Comparison of ENCODE assay signal across 10 cellular contexts in the genomic region with DNA sequence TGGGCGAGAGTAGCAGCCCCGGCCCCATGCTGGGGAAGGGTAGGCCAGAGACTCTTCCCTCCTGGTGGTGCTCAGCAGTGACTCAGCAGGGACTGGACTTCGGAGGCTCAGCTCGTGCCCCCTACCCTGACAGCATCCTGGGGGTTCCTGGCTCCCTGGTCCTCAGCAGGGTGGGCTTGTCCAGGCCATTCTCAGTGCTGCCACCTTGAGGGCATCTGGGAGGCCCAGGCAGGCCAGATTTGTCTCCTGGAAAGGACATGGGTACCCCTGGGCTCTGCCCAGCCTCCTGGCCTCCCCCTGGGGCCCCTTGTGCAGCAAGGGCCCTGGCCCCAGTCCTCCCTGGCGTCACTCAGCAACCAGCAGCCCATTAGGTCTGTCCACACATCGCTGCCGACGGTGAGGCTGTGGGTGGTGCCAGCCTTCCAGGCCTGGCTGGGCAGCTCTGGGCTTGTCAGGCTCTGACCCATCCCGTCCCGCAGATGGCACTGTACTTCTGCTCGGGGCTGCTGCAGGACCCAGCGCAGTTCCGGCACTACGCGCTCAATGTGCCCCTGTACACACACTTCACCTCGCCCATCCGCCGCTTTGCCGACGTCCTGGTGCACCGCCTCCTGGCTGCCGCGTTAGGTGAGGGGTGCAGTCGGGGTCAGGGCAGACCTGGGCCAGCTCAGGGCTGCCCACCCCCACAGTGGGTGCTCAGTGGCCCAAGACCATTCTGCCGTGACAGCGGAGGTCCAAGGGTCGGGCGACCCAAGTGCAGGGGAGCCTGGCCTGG. TPM values are rescaled to one million over a fixed set of nuclear protein-coding genes. Genes with fewer than 3 reads are reported as not detected.
A peak's percentile ranks its signal among the peaks of the same experiment; 100 is the strongest.
DNase-seq lines count a peak whose midpoint lies in the region; ATAC-seq and TF ChIP-seq lines count a peak whose summit lies in the region.
"Had no signal": no experiment of that assay in that cellular context is flagged by ENCODE, and none has a peak within 500 bp of the region (broad histone marks: within the 10 kb centered on the region; RNA-seq: fewer than 3 reads in every experiment).

No MANE protein-coding gene starts in this region.

- no peaks in the 10 kb centered on the region for H3K4me1 Mint-ChIP-seq in activated CD8-positive, alpha-beta T cell treated with anti-CD3 and anti-CD28 coated beads for 36 hours (ENCODE audit: low read depth)
- H3K4me1 Mint-ChIP-seq in activated CD8-positive, alpha-beta T cell treated with anti-CD3 and anti-CD28 coated beads, Interleukin-2, amount 10 ng/mL, durations not matched to agents 7 days and 5 days (ENCODE audit: low read depth), result peaks cover under 1% of the 10 kb centered on the region

- no peak overlapping the region for H3K9ac ChIP-seq in OCI-LY1 (ENCODE audit: low read length)

- intact Hi-C loops in activated CD8-positive, alpha-beta T cell treated with anti-CD3 and anti-CD28 coated beads for 36 hours (cut with micrococcal nuclease), result no loop called here
- intact Hi-C loops in sciatic nerve (cut with DNase I), result no loop called here

- no peak overlapping the region for H3K27ac ChIP-seq in OCI-LY1 (ENCODE audit: low read depth, low read length, poor library complexity, severe bottlenecking)

- H3K4me1 ChIP-seq in OCI-LY1 (ENCODE audit: insufficient read depth, low read length, severe bottlenecking), result no peaks in the 10 kb centered on the region

- H3K27ac Mint-ChIP-seq in activated CD8-positive, alpha-beta T cell treated with anti-CD3 and anti-CD28 coated beads for 36 hours, result no peak overlapping the region
- no peak overlapping the region for H3K27ac Mint-ChIP-seq in activated CD8-positive, alpha-beta T cell treated with anti-CD3 and anti-CD28 coated beads, Interleukin-2, amount 10 ng/mL, durations not matched to agents 7 days and 5 days
- H3K27ac Mint-ChIP-seq: CD4-positive, alpha-beta T cell had no signal

- H3K79me2 ChIP-seq in OCI-LY1 (ENCODE audit: insufficient read depth, low read length), result no peaks in the 10 kb centered on the region

- no peak overlapping the region for H3K4me3 Mint-ChIP-seq in activated CD8-positive, alpha-beta T cell treated with anti-CD3 and anti-CD28 coated beads for 36 hours
- no peak overlapping the region for H3K4me3 Mint-ChIP-seq in activated CD8-positive, alpha-beta T cell treated with anti-CD3 and anti-CD28 coated beads, Interleukin-2, amount 10 ng/mL, durations not matched to agents 7 days and 5 days
- H3K4me3 Mint-ChIP-seq: CD4-positive, alpha-beta T cell had no signal

- H3K9me3 Mint-ChIP-seq in activated CD8-positive, alpha-beta T cell treated with anti-CD3 and anti-CD28 coated beads for 36 hours, result no peaks in the 10 kb centered on the region
- no peaks in the 10 kb centered on the region for H3K9me3 Mint-ChIP-seq in activated CD8-positive, alpha-beta T cell treated with anti-CD3 and anti-CD28 coated beads, Interleukin-2, amount 10 ng/mL, durations not matched to agents 7 days and 5 days (ENCODE audit: insufficient read depth)
- H3K9me3 Mint-ChIP-seq: CD4-positive, alpha-beta T cell had no signal

- H4K20me1 ChIP-seq in OCI-LY1 (ENCODE audit: insufficient read depth, low read length), result no peaks in the 10 kb centered on the region

- no peak overlapping the region for H2AFZ ChIP-seq in OCI-LY1 (ENCODE audit: low read length)

- ATAC-seq in activated CD8-positive, alpha-beta T cell treated with anti-CD3 and anti-CD28 coated beads for 36 hours, result no peak
- ATAC-seq in activated CD8-positive, alpha-beta T cell treated with anti-CD3 and anti-CD28 coated beads, Interleukin-2, amount 10 ng/mL, durations not matched to agents 7 days and 5 days, result no peak
- ATAC-seq in sciatic nerve (no peak), GM21529 (IDR thresholded peaks at IDR 0.05; ENCODE audit: unreplicated experiment) (no peak), HG03460 (IDR thresholded peaks at IDR 0.05; ENCODE audit: unreplicated experiment) (no peak)

- POLR2A ChIA-PET in activated CD8-positive, alpha-beta T cell treated with anti-CD3 and anti-CD28 coated beads for 36 hours (lab: Charles Lee), result interaction anchor here (0.5 kb wide), 1 partner anchor 411 kb away, joined by 3 read pairs; no protein-coding TSS in a partner anchor
- POLR2A ChIA-PET in activated CD8-positive, alpha-beta T cell treated with anti-CD3 and anti-CD28 coated beads, Interleukin-2, amount 10 ng/mL, durations not matched to agents 7 days and 5 days (lab: Charles Lee), result interaction anchor here (1.4 kb wide), 1 partner anchor 24 kb away, joined by 3 read pairs; no protein-coding TSS in a partner anchor

- no peak overlapping the region for H3K4me3 ChIP-seq in OCI-LY1 (ENCODE audit: low read depth, low read length, poor library complexity, severe bottlenecking)
- no peak overlapping the region for H3K4me3 ChIP-seq in fibroblast of pulmonary artery (replicated peaks; ENCODE audit: low read depth, low read length)

- H3K27me3 Mint-ChIP-seq in activated CD8-positive, alpha-beta T cell treated with anti-CD3 and anti-CD28 coated beads for 36 hours, result no peaks in the 10 kb centered on the region
- no peaks in the 10 kb centered on the region for H3K27me3 Mint-ChIP-seq in activated CD8-positive, alpha-beta T cell treated with anti-CD3 and anti-CD28 coated beads, Interleukin-2, amount 10 ng/mL, durations not matched to agents 7 days and 5 days (ENCODE audit: low read depth)
- H3K27me3 Mint-ChIP-seq: CD4-positive, alpha-beta T cell had no signal

- H3K4me2 ChIP-seq in OCI-LY1 (ENCODE audit: low read length), result no peak overlapping the region

- no peaks in the 10 kb centered on the region for H3K9me2 ChIP-seq in OCI-LY1 (ENCODE audit: low read depth, low read length)

- no peaks in the 10 kb centered on the region for H3K9me3 ChIP-seq in OCI-LY1 (ENCODE audit: low read length)

- DNase-seq in activated CD8-positive, alpha-beta T cell treated with anti-CD3 and anti-CD28 coated beads for 36 hours, result no peak
- DNase-seq in activated CD8-positive, alpha-beta T cell treated with anti-CD3 and anti-CD28 coated beads, Interleukin-2, amount 10 ng/mL, durations not matched to agents 7 days and 5 days, result no peak
- DNase-seq in fibroblast of pulmonary artery (ENCODE audit: low read depth) (no peak), sciatic nerve (ENCODE audit: low spot score) (peak; percentile 56), inferior parietal cortex (ENCODE audit: extremely low spot score) (no peak)
- DNase-seq: NCI-H1417 treated with DMSO at 0.1 percent for 48 hours had no signal

- H3K27me3 ChIP-seq in OCI-LY1 (ENCODE audit: insufficient read depth, low read length), result no peaks in the 10 kb centered on the region

- no peaks in the 10 kb centered on the region for H3K36me3 Mint-ChIP-seq in activated CD8-positive, alpha-beta T cell treated with anti-CD3 and anti-CD28 coated beads for 36 hours (ENCODE audit: low read depth)
- H3K36me3 Mint-ChIP-seq in activated CD8-positive, alpha-beta T cell treated with anti-CD3 and anti-CD28 coated beads, Interleukin-2, amount 10 ng/mL, durations not matched to agents 7 days and 5 days (ENCODE audit: low read depth), result no peaks in the 10 kb centered on the region

- no peaks in the 10 kb centered on the region for H3K36me3 ChIP-seq in OCI-LY1 (ENCODE audit: insufficient read depth, low read length)

- peak; percentile 10 for TF ChIP-seq CTCF in activated CD8-positive, alpha-beta T cell treated with anti-CD3 and anti-CD28 coated beads for 36 hours (IDR thresholded peaks at IDR 0.05)
- TF ChIP-seq CTCF in OCI-LY1 (IDR thresholded peaks at IDR 0.05; ENCODE audit: low read length) (peak; percentile 65), fibroblast of pulmonary artery (IDR thresholded peaks at IDR 0.05; ENCODE audit: low read length, missing control alignments) (peak; percentile 53)

- CTCF ChIA-PET in activated CD8-positive, alpha-beta T cell treated with anti-CD3 and anti-CD28 coated beads for 36 hours (lab: Charles Lee), result interaction anchor here (1.2 to 2.2 kb wide), 2 partner anchors 106 to 129 kb away, joined by 3 to 9 read pairs; no protein-coding TSS in a partner anchor
- CTCF ChIA-PET in activated CD8-positive, alpha-beta T cell treated with anti-CD3 and anti-CD28 coated beads, Interleukin-2, amount 10 ng/mL, durations not matched to agents 7 days and 5 days (lab: Charles Lee), result interaction anchor here (0.8 to 1.4 kb wide), 4 partner anchors 13 to 93 kb away, joined by 3 read pairs; no protein-coding TSS in a partner anchor

- no peaks in the 10 kb centered on the region for H3F3A ChIP-seq in OCI-LY1 (ENCODE audit: insufficient read depth, low read length)

RNA-seq across cellular contexts. Expression of a gene that starts 45.0 kb away (rescaled TPM):
- not detected for total RNA-seq in activated CD8-positive, alpha-beta T cell treated with anti-CD3 and anti-CD28 coated beads for 36 hours
- not detected for total RNA-seq in activated CD8-positive, alpha-beta T cell treated with anti-CD3 and anti-CD28 coated beads, Interleukin-2, amount 10 ng/mL, durations not matched to agents 7 days and 5 days
- not detected for total RNA-seq in sciatic nerve
- total RNA-seq: CD4-positive, alpha-beta T cell had no signal

Comparison
In these comparisons a context has a peak if more than half of its experiments do, and no peak if none do; other contexts are left out.
1. CTCF ChIP-seq: peak in every context shown above with its lines; median percentile 65 in OCI-LY1; 53 in fibroblast of pulmonary artery; 10 in activated CD8-positive, alpha-beta T cell treated with anti-CD3 and anti-CD28 coated beads for 36 hours.